9 cellular contexts compared by ENCODE assay signal in the genomic region with DNA sequence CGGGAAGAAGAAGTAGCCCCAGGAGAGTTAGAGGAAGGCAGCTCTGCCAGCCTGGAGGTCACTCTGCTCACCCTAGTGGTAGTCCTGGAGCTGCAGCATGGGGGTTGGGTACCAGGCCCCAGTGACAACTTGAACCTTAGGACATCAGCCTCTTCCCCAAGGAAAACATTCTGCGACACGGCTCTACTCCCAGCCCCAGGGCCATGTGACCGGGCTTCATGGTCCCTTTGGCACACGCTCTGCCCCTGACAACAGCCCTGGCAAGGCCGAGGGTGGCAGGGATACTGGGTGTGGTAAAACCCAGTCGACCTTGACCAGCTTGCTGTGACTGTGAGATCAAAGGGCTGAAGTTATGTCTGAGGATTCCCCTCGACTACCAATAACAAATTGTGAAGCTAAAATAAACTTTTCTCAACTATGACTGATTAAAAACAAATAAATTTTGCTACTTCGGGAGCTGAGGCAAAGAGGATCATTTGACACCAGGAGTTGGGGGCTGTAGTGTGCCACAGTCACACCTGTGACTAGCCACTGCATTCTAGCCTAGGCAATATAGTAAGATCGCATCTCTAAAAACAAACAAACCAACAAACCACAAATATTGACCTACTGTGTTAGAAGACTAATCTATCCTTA. TPM values are rescaled to one million over a fixed set of nuclear protein-coding genes. Genes with fewer than 3 reads are reported as not detected.
DNase-seq lines count a peak whose midpoint lies in the region; ATAC-seq, FAIRE-seq and TF ChIP-seq lines count a peak whose summit lies in the region.
"Had no signal": no experiment of that assay in that cellular context is flagged by ENCODE, and none has a peak within 500 bp of the region (broad histone marks: within the 10 kb centered on the region; RNA-seq: fewer than 3 reads in every experiment).

No MANE protein-coding gene starts in this region.

- no peaks in the 10 kb centered on the region for H3K9me3 Mint-ChIP-seq in CD8-positive, alpha-beta T cell

- POLR2A ChIA-PET in A549 (lab: Yijun Ruan, JAX): no interaction called here
- POLR2A ChIA-PET in CD8-positive, alpha-beta T cell (lab: Charles Lee): no interaction called here

- FAIRE-seq in A549 (lab: Jason Lieb, UNC): no peak

- no peaks in the 10 kb centered on the region for H3K27me3 Mint-ChIP-seq in CD8-positive, alpha-beta T cell (ENCODE audit: low read depth)

- ATAC-seq in A549: peak; percentile 47 to 86; a peak in 3 of 6 replicates
- peak; percentile 59 for ATAC-seq in GM19395 (IDR thresholded peaks at IDR 0.05; ENCODE audit: unreplicated experiment)
- peak; percentile 50 for ATAC-seq in HG03521 (IDR thresholded peaks at IDR 0.05; ENCODE audit: unreplicated experiment)
- ATAC-seq in CD8-positive, alpha-beta T cell: no peak

- TF ChIP-seq CTCF in A549 (IDR thresholded peaks at IDR 0.05): no peak
- peak; percentile 17 for TF ChIP-seq CTCF in fibroblast of pulmonary artery (IDR thresholded peaks at IDR 0.05; ENCODE audit: low read length, missing control alignments)
- no peak for TF ChIP-seq CTCF in CD8-positive, alpha-beta T cell (IDR thresholded peaks at IDR 0.05)

- no peaks in the 10 kb centered on the region for H3K27me3 ChIP-seq in CD8-positive, alpha-beta T cell (ENCODE audit: insufficient read depth, low read length)

- H3K4me3 ChIP-seq in A549 (no peak overlapping the region), fibroblast of pulmonary artery (replicated peaks; ENCODE audit: low read depth, low read length) (no peak overlapping the region)
- no peak overlapping the region for H3K4me3 ChIP-seq in CD8-positive, alpha-beta T cell (ENCODE audit: low read depth, low read length)

- H3K36me3 Mint-ChIP-seq in CD8-positive, alpha-beta T cell: no peaks in the 10 kb centered on the region

- H3K27ac Mint-ChIP-seq in CD8-positive, alpha-beta T cell: no peak overlapping the region

- H3K27ac ChIP-seq in A549: no peak overlapping the region
- H3K27ac ChIP-seq in CD8-positive, alpha-beta T cell (ENCODE audit: low read depth, low read length): no peak overlapping the region

- DNase-seq in A549 (ENCODE audit: low read depth in 1 of 2, low spot score in 1 of 2): peak in 1 of 2 experiments; percentile 20
- no peak for DNase-seq in fibroblast of pulmonary artery (ENCODE audit: low read depth)
- DNase-seq in stimulated activated CD4-positive, alpha-beta T cell treated with anti-CD3 and anti-CD28 coated beads, Interleukin-15, amount 100 ng/mL, for 24 hours: no peak
- no peak for DNase-seq in NCI-H1436 treated with DMSO at 0.1 percent for 48 hours (lab: John Stamatoyannopoulos, UW)
- no peak for DNase-seq in activated CD4-positive, alpha-beta T cell treated with anti-CD3 and anti-CD28 coated beads for 48 hours
- no peak for DNase-seq in CD8-positive, alpha-beta T cell

- CTCF ChIA-PET in A549 (lab: Yijun Ruan, JAX): interaction anchor here (1.0 kb wide), 1 partner anchor 10 kb away, joined by 3 read pairs; no protein-coding TSS in a partner anchor
- CTCF ChIA-PET in CD8-positive, alpha-beta T cell (lab: Charles Lee): no interaction called here

- H3K4me3 Mint-ChIP-seq in CD8-positive, alpha-beta T cell: no peak overlapping the region

- no peaks in the 10 kb centered on the region for H3K36me3 ChIP-seq in CD8-positive, alpha-beta T cell (ENCODE audit: insufficient read depth, low read length)

- TF ChIP-seq RAD21 in A549 (conservative IDR thresholded peaks at IDR 0.05 in 1 of 2, IDR thresholded peaks at IDR 0.05 in 1 of 2): no peak

- TF ChIP-seq POLR2A in A549 (IDR thresholded peaks at IDR 0.05; ENCODE audit: low read length): no peak

- WGBS in A549 (ENCODE audit: missing lambda C conversion rate): 54% methylated on average over 9 of the region's 10 CpGs

- intact Hi-C loops in CD8-positive, alpha-beta T cell (cut with DNase I, micrococcal nuclease): no loop called here

- H3K4me1 ChIP-seq in A549: no peaks in the 10 kb centered on the region
- no peaks in the 10 kb centered on the region for H3K4me1 ChIP-seq in CD8-positive, alpha-beta T cell (ENCODE audit: insufficient read depth, low read length)
- H3K4me1 ChIP-seq: Caco-2 had no signal

- TF ChIP-seq EP300 in A549 (IDR thresholded peaks at IDR 0.05): no peak

- no peaks in the 10 kb centered on the region for H3K4me1 Mint-ChIP-seq in CD8-positive, alpha-beta T cell (ENCODE audit: low read depth)

- H3K4me2 ChIP-seq in A549: no peak overlapping the region

- no peaks in the 10 kb centered on the region for H3K9me3 ChIP-seq in A549
- H3K9me3 ChIP-seq in CD8-positive, alpha-beta T cell (ENCODE audit: low read length): no peaks in the 10 kb centered on the region
- H3K9me3 ChIP-seq: Caco-2 had no signal

TF ChIP-seq in A549, 52 proteins besides CTCF, POLR2A, EP300 and RAD21:
- TF ChIP-seq RCOR1 (IDR thresholded peaks at IDR 0.05; ENCODE audit: low read depth, low read length) (no peak), KDM1A (IDR thresholded peaks at IDR 0.05; ENCODE audit: low read depth) (no peak), HDAC2 (IDR thresholded peaks at IDR 0.05) (no peak), FOXS1 (CRISPR knock-in tag; IDR thresholded peaks at IDR 0.05) (no peak), ESRRA (IDR thresholded peaks at IDR 0.05; ENCODE audit: borderline replicate concordance, low read length) (no peak), CHD2 (IDR thresholded peaks at IDR 0.05; ENCODE audit: low read length, partially characterized antibody) (no peak), HOXA7 (CRISPR knock-in tag; IDR thresholded peaks at IDR 0.05) (no peak), ZSCAN20 (CRISPR knock-in tag; IDR thresholded peaks at IDR 0.05) (no peak), SMC3 (IDR thresholded peaks at IDR 0.05) (no peak)
- TF ChIP-seq, protein P1, sequence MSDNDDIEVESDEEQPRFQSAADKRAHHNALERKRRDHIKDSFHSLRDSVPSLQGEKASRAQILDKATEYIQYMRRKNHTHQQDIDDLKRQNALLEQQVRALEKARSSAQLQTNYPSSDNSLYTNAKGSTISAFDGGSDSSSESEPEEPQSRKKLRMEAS (IDR thresholded peaks at IDR 0.05): no peak
- TF ChIP-seq, protein P2, sequence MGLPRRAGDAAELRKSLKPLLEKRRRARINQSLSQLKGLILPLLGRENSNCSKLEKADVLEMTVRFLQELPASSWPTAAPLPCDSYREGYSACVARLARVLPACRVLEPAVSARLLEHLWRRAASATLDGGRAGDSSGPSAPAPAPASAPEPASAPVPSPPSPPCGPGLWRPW (IDR thresholded peaks at IDR 0.05): no peak
TF ChIP-seq in A549: peak in this region for 0.

RNA-seq across cellular contexts. Expression of gene ARID1B, which starts 24.4 kb away (rescaled TPM):
- polyA plus RNA-seq in A549 (2011; rRNA removed) (16.3 and 19.2 TPM in 2 replicates), A549 (2017; fragmentation: RNase III; extraction: RNeasy Plus Mini Kit Qiagen cat#74134 plus additional on column Dnase treatment) (13.5 to 14.3 TPM (median 14.1 TPM) in 3 replicates)
- 10.8 and 12.2 TPM in 2 replicates for polyA plus RNA-seq in A549 (2012; cell fraction: cytosol; rRNA removed)
- polyA plus RNA-seq in A549 (2012; cell fraction: nucleus; rRNA removed): 15.1 and 20.0 TPM in 2 replicates
- 93.0 and 94.2 TPM in 2 replicates for polyA minus RNA-seq in A549 (2011; rRNA and poly(A)+ RNA removed)
- total RNA-seq in CD8-positive, alpha-beta T cell: 100 to 1,000 TPM in 1 of 2 experiments, 10 to 100 TPM in 1; 98.4 to 111 TPM
